1 cellular context compared by ENCODE assay signal in the genomic region with DNA sequence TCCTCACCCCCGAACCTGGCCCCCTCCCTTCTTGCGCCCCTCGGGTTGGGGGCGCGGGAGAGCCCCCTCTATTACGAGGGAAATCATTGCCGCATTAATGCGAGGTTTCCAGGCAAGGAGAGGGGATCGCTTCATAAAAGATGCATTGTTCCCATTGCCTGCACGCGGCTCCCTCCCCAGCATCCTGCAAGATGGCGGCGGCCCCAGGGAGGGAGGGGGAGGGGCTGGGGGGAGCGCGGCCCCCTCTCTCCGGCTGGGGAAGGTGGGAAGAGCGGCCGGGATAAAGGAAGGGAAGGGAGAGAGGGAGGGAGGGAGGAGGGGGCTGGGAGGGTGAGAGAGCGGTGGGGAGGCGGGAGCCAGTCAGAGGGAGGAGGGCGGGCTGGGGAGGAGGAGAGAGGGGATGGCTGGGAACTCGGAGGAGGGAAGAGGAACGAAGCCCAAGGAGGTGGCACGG.
A peak's percentile ranks its signal among the peaks of the same experiment; 100 is the strongest.
TF ChIP-seq lines count a peak whose summit lies in the region.

No MANE protein-coding gene starts in this region.

TF ChIP-seq in K562, 482 proteins besides CTCF, POLR2A, EP300 and RAD21:
- TF ChIP-seq YY1 (IDR thresholded peaks at IDR 0.05; ENCODE audit: borderline replicate concordance in 1 of 3, control insufficient read depth in 1 of 3, extremely low read depth in 1 of 3, insufficient read depth in 3 of 3, insufficient read length in 1 of 3, insufficient replicate concordance in 2 of 3, low read depth in 1 of 3, low read length in 2 of 3) = peak in 1 of 3 experiments; percentile 36
